Comparison of ENCODE assay signal across 9 cellular contexts in the genomic region with DNA sequence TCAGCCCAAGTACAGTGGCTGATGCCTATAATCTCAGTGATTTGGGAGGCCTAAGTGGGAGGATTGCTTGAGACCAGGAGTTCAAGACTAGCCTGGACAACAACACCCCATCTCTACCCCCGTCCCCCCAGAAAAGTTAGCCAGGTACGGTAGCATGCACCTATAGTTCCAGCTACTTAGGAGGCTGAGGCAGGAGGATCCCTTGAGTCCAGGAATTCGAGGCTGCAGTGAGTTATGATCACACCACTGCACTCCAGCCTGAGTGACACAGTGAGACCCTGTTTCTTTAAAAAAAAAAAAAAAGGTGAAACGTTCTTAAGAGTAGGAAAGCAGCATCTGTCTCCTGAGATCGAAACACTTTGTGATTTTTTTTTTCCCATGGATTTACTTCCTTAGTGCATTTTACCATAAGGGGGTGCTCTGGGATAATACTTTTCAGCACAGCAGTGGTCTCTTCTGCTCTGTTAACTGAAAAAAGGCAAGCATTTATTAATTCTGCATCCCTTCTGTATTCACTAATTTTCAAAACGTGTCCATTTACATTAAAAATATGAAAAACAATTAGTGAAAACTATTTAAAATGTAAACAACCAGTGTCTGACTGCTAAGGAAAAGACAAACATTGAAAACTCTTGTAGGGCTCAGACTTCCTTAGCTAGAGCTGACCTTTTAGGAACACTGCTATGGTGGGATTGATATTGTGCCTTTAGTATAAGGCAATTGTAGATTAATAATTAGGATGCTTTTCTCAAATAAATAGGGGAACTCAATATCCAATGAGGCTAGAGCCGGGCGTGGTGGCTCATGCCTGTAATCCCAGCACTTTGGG. TPM values are rescaled to one million over a fixed set of nuclear protein-coding genes. Genes with fewer than 3 reads are reported as not detected.
DNase-seq lines count a peak whose midpoint lies in the region; ATAC-seq, FAIRE-seq and TF ChIP-seq lines count a peak whose summit lies in the region.
"Had no signal": no experiment of that assay in that cellular context is flagged by ENCODE, and none has a peak within 500 bp of the region (broad histone marks: within the 10 kb centered on the region; RNA-seq: fewer than 3 reads in every experiment).

No MANE protein-coding gene starts in this region.

- peak; percentile 10 for DNase-seq in H54 (ENCODE audit: insufficient read length, low spot score)
- peak; percentile 24 to 25 for DNase-seq in NCI-H526 (lab: John Stamatoyannopoulos, UW)
- DNase-seq in esophagus muscularis mucosa (ENCODE audit: extremely low spot score) = no peak
- DNase-seq in pons (ENCODE audit: low spot score) = peak; percentile 28
- DNase-seq in RPMI8226 = no peak
- DNase-seq in T-helper 17 cell = no peak

- WGBS in esophagus muscularis mucosa = 44% methylated on average over 8 of the region's 8 CpGs

- peaks cover 4% of the 10 kb centered on the region for H3K36me3 Mint-ChIP-seq in T-helper 17 cell (ENCODE audit: low read depth)
- H3K36me3 Mint-ChIP-seq: IgD-negative memory B cell had no signal

- no peak for ATAC-seq in HG03097 (IDR thresholded peaks at IDR 0.05; ENCODE audit: low FRiP score, unreplicated experiment)
- no peak for ATAC-seq in HG03342 (IDR thresholded peaks at IDR 0.05; ENCODE audit: unreplicated experiment)
- ATAC-seq in T-helper 17 cell = no peak

- H3K4me1 Mint-ChIP-seq in T-helper 17 cell = no peaks in the 10 kb centered on the region

- FAIRE-seq in H54 (lab: Jason Lieb, UNC) = peak; percentile 90

- TF ChIP-seq POLR2A in H54 (IDR thresholded peaks at IDR 0.05; ENCODE audit: low read depth, low read length) (no peak), esophagus muscularis mucosa (IDR thresholded peaks at IDR 0.05; ENCODE audit: low read depth) (no peak)

- no peak overlapping the region for H3K4me3 Mint-ChIP-seq in T-helper 17 cell
- H3K4me3 Mint-ChIP-seq: IgD-negative memory B cell had no signal

- H3K27me3 ChIP-seq in esophagus muscularis mucosa = no peaks in the 10 kb centered on the region

- H3K9me3 ChIP-seq in esophagus muscularis mucosa (no peaks in the 10 kb centered on the region), T-helper 17 cell (ENCODE audit: control insufficient read depth, low read length, poor library complexity, severe bottlenecking) (no peaks in the 10 kb centered on the region)

- no peak overlapping the region for H3K27ac ChIP-seq in esophagus muscularis mucosa (replicated peaks in 1 of 4)

- no peaks in the 10 kb centered on the region for H3K36me3 ChIP-seq in esophagus muscularis mucosa

- peaks cover 0 to 17% (median 4%) of the 10 kb centered on the region in 4 donors for H3K4me1 ChIP-seq in esophagus muscularis mucosa

- no peak overlapping the region for H3K27ac Mint-ChIP-seq in T-helper 17 cell
- H3K27ac Mint-ChIP-seq: IgD-negative memory B cell had no signal

- H3K4me3 ChIP-seq in esophagus muscularis mucosa = no peak overlapping the region

- intact Hi-C loops in esophagus muscularis mucosa (cut with DNase I) = loop anchor here (2.0 to 5.0 kb wide), 2 partner anchors 232 to 415 kb away; a partner anchor contains a TSS

- peak; percentile 51 to 61 (median 53) for TF ChIP-seq CTCF in esophagus muscularis mucosa (IDR thresholded peaks at IDR 0.05)

- H3K27me3 Mint-ChIP-seq in T-helper 17 cell = peaks cover 23% of the 10 kb centered on the region

- TF ChIP-seq EP300 in esophagus muscularis mucosa (IDR thresholded peaks at IDR 0.05) = no peak

RNA-seq across cellular contexts. Expression of a gene that starts 31.2 kb away (rescaled TPM):
- total RNA-seq in esophagus muscularis mucosa = 1 to 10 TPM; 3.3 to 6.2 (median 5.3) TPM
- 1 to 10 TPM; 1.6 to 2.2 TPM for total RNA-seq in T-helper 17 cell

Comparison
In these comparisons a context has a peak if more than half of its experiments do, and no peak if none do; other contexts are left out.
1. DNase-seq: peak in H54 (single experiment), NCI-H526 (2 of 2) and pons (single experiment); none in esophagus muscularis mucosa (single experiment), RPMI8226 (single experiment) and T-helper 17 cell (0 of 3).